ENCODE assay signal across 7 cellular contexts in the genomic region with DNA sequence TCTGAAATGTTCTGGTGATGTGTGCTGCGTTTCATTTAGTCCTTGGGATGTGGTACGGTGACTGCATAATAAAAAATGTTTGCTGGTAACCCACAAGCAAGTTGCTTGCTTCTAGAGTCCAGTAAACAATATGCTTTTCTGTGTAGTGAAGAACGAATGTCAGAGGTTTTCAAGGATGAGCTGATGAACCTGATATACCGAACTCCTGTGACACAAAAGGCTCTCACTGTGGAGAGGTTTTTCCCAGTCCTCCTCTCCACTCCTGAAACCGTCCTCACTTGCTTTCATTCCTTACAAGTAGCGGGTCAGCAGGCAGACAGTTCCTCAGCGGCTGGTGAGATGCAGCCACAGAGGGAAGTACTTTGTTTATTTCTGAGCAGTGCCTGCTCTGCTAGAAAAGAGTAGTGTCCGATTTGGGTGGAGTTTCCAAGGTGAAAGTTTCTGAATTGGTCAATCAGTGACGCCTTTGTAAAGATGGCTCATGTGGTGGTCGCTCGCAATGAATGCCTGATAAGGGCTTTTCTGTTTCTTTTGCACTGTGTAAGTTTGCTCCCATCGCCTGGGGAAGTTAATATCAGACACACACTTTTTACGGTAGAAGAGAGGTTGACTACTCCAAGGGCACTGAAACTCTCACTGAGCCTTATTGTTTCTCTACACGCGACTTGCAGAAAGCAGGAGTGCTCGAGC. TPM values are rescaled to one million over a fixed set of nuclear protein-coding genes. Genes with fewer than 3 reads are reported as not detected.
DNase-seq lines count a peak whose midpoint lies in the region; ATAC-seq and TF ChIP-seq lines count a peak whose summit lies in the region.

No MANE protein-coding gene starts in this region.

- intact Hi-C loops in natural killer cell (cut with micrococcal nuclease): loop anchor here (2.0 to 10.0 kb wide), 2 partner anchors 328 to 1062 kb away; partner anchors contain the start of gene CDKN1B

- peaks cover 4% of the 10 kb centered on the region for H3K36me3 Mint-ChIP-seq in T-helper 17 cell (ENCODE audit: low read depth)
- H3K36me3 Mint-ChIP-seq in natural killer cell: no peaks in the 10 kb centered on the region

- H3K27ac Mint-ChIP-seq in T-helper 17 cell (peak overlapping the region; percentile 96), natural killer cell (peak overlapping the region; percentile 88 to 95)

- H3K4me1 Mint-ChIP-seq in T-helper 17 cell: peaks cover 56% of the 10 kb centered on the region
- peaks cover 46 to 53% of the 10 kb centered on the region in 2 donors for H3K4me1 Mint-ChIP-seq in natural killer cell

- H3K4me3 Mint-ChIP-seq in T-helper 17 cell (peak overlapping the region; percentile 98), natural killer cell (peak overlapping the region; percentile 91)

- ATAC-seq in GM18505 (IDR thresholded peaks at IDR 0.05; ENCODE audit: unreplicated experiment) (no peak), HG03175 (IDR thresholded peaks at IDR 0.05; ENCODE audit: unreplicated experiment) (peak; percentile 27), T-helper 17 cell (no peak), natural killer cell (peak in 2 of 3 donors; percentile 1 to 35)

- TF ChIP-seq POLR2A in GM18505 (IDR thresholded peaks at IDR 0.05; ENCODE audit: borderline replicate concordance, extremely low read depth, insufficient read depth, insufficient read length): peak; percentile 87
- peak; percentile 8 for TF ChIP-seq POLR2A in erythroblast (IDR thresholded peaks at IDR 0.05; ENCODE audit: low read length)

- H3K9me3 Mint-ChIP-seq in natural killer cell: no peaks in the 10 kb centered on the region

- no peaks in the 10 kb centered on the region for H3K9me3 ChIP-seq in T-helper 17 cell (ENCODE audit: control insufficient read depth, low read length, poor library complexity, severe bottlenecking)

- no peak for TF ChIP-seq CTCF in natural killer cell (IDR thresholded peaks at IDR 0.05)

- H3K27me3 Mint-ChIP-seq in T-helper 17 cell (no peaks in the 10 kb centered on the region), natural killer cell (ENCODE audit: low read depth in 2 of 2) (no peaks in the 10 kb centered on the region)

- DNase-seq in T-helper 17 cell (no peak), erythroblast (lab: John Stamatoyannopoulos, UW) (peak; percentile 33 to 34), natural killer cell (no peak), NCI-H2196 treated with DMSO at 0.1 percent for 48 hours (lab: John Stamatoyannopoulos, UW; ENCODE audit: unreplicated experiment) (no peak), RKO (ENCODE audit: low spot score) (no peak)

RNA-seq across cellular contexts. Expression of gene ETV6, which starts 3.0 kb away (rescaled TPM):
- total RNA-seq in T-helper 17 cell (10 to 100 TPM; 57.3 to 60.6 TPM), natural killer cell (10 to 100 TPM; 38.9 to 49.5 (median 40.6) TPM)

Comparison
In these comparisons a context has a peak if more than half of its experiments do, and no peak if none do; other contexts are left out.
1. ATAC-seq: peak in HG03175 (single experiment) and natural killer cell (2 of 3); none in GM18505 (single experiment) and T-helper 17 cell (single experiment).
2. DNase-seq: peak in erythroblast (2 of 2); none in T-helper 17 cell (0 of 3), natural killer cell (single experiment), NCI-H2196 treated with DMSO at 0.1 percent for 48 hours (single experiment) and RKO (single experiment).